Comparison of ENCODE assay signal across 16 cellular contexts in genomic region chr14:92902726-92903125, GRCh38. TPM values are rescaled to one million over a fixed set of nuclear protein-coding genes. Genes with fewer than 3 reads are reported as not detected.
"Had no signal": no experiment of that assay in that cellular context is flagged by ENCODE, and none has a peak within 500 bp of the region (broad histone marks: within the 10 kb centered on the region; RNA-seq: fewer than 3 reads in every experiment).

No MANE protein-coding gene starts in this region.

- H3K27me3 ChIP-seq: ascending aorta, right atrium auricular region had no signal

- H3K36me3 Mint-ChIP-seq: activated naive CD8-positive, alpha-beta T cell treated with anti-CD3 and anti-CD28 coated beads, Interleukin-2, amount 10 ng/mL, durations not matched to agents 7 days and 5 days had no signal

- H3K9ac ChIP-seq: parathyroid adenoma had no signal

- H3K27ac ChIP-seq: ascending aorta, esophagus squamous epithelium, left ventricle myocardium inferior, parathyroid adenoma, right atrium auricular region, transverse colon had no signal

- H2AFZ ChIP-seq: parathyroid adenoma had no signal

- H3K4me3 Mint-ChIP-seq: activated B cell treated with CpG ODN at 0.5 μM for 24 hours; activated CD4-positive, alpha-beta T cell treated with anti-CD3 and anti-CD28 coated beads, Interleukin-2, amount 10 ng/mL, durations not matched to agents 7 days and 5 days; activated naive CD8-positive, alpha-beta T cell treated with anti-CD3 and anti-CD28 coated beads, Interleukin-2, amount 10 ng/mL, durations not matched to agents 7 days and 5 days; T-helper 1 cell treated with Interleukin-12 subunit alpha and Interleukin-12 subunit beta and Interleukin-4 antibody, amounts not matched to agents 30 μg/mL and 1 μg/mL, for 36 hours had no signal

- H3K36me3 ChIP-seq: ascending aorta, esophagus squamous epithelium, left ventricle myocardium inferior, right atrium auricular region, transverse colon had no signal

- H3K9me3 Mint-ChIP-seq: activated B cell treated with CpG ODN at 0.5 μM for 24 hours; activated CD4-positive, alpha-beta T cell treated with anti-CD3 and anti-CD28 coated beads, Interleukin-2, amount 10 ng/mL, durations not matched to agents 7 days and 5 days; activated naive CD8-positive, alpha-beta T cell treated with anti-CD3 and anti-CD28 coated beads, Interleukin-2, amount 10 ng/mL, durations not matched to agents 7 days and 5 days; T-helper 1 cell treated with Interleukin-12 subunit alpha and Interleukin-12 subunit beta and Interleukin-4 antibody, amounts not matched to agents 30 μg/mL and 1 μg/mL, for 36 hours had no signal

- H3K4me2 ChIP-seq: smooth muscle cell had no signal

- H3K4me3 ChIP-seq: ascending aorta, esophagus squamous epithelium, left ventricle myocardium inferior, right atrium auricular region, smooth muscle cell, transverse colon had no signal

- H3K4me1 ChIP-seq: ascending aorta, esophagus squamous epithelium, left ventricle myocardium inferior, right atrium auricular region, transverse colon had no signal

- H3K27ac Mint-ChIP-seq: activated B cell treated with CpG ODN at 0.5 μM for 24 hours; activated CD4-positive, alpha-beta T cell treated with anti-CD3 and anti-CD28 coated beads, Interleukin-2, amount 10 ng/mL, durations not matched to agents 7 days and 5 days; activated naive CD8-positive, alpha-beta T cell treated with anti-CD3 and anti-CD28 coated beads, Interleukin-2, amount 10 ng/mL, durations not matched to agents 7 days and 5 days; T-helper 1 cell treated with Interleukin-12 subunit alpha and Interleukin-12 subunit beta and Interleukin-4 antibody, amounts not matched to agents 30 μg/mL and 1 μg/mL, for 36 hours had no signal

- H3K9me3 ChIP-seq: ascending aorta, esophagus squamous epithelium, left ventricle myocardium inferior, right atrium auricular region, transverse colon had no signal

- DNase-seq: activated B cell treated with CpG ODN at 0.5 μM for 24 hours; activated CD4-positive, alpha-beta T cell treated with anti-CD3 and anti-CD28 coated beads, Interleukin-2, amount 10 ng/mL, durations not matched to agents 7 days and 5 days; activated naive CD8-positive, alpha-beta T cell treated with anti-CD3 and anti-CD28 coated beads, Interleukin-2, amount 10 ng/mL, durations not matched to agents 7 days and 5 days; activated T-cell treated with anti-CD3 and anti-CD28 coated beads, Interleukin-2, amount 50 U/mL, for 1 hour; esophagus squamous epithelium; foreskin fibroblast; islet precursor cell; left ventricle myocardium inferior; mesendoderm; transverse colon had no signal

RNA-seq across cellular contexts. Expression of gene CHGA, which starts 20.2 kb away (rescaled TPM):
- total RNA-seq: activated B cell treated with CpG ODN at 0.5 μM for 24 hours; activated CD4-positive, alpha-beta T cell treated with anti-CD3 and anti-CD28 coated beads, Interleukin-2, amount 10 ng/mL, durations not matched to agents 7 days and 5 days; activated naive CD8-positive, alpha-beta T cell treated with anti-CD3 and anti-CD28 coated beads, Interleukin-2, amount 10 ng/mL, durations not matched to agents 7 days and 5 days; bronchial epithelial cell; left ventricle myocardium inferior; right atrium auricular region; smooth muscle cell had no signal
